Comparison of ENCODE assay signal across 1 cellular context in the genomic region with DNA sequence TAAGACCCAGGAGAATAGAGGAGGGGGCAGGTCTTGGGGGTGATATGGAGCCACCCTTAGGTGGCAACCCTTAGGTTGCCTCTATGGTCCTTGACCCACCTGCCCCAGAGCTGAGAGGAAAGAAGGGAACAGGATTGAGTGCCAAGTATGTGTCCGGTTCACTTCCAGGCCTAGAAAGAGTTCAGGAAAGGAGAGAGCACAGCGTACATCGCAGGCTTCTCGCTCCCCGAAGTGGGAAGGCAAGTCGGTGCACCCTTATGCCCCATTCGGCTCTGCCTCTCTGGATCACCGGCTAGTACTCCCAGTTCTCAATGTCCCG.
TF ChIP-seq lines count a peak whose summit lies in the region.

No MANE protein-coding gene starts in this region.

TF ChIP-seq in HepG2, 621 proteins besides CTCF, POLR2A, EP300 and RAD21 (continues in another document):
- TF ChIP-seq ZSCAN25 (CRISPR knock-in tag; IDR thresholded peaks at IDR 0.05), result no peak
- TF ChIP-seq RXRA (CRISPR knock-in tag; IDR thresholded peaks at IDR 0.05), result no peak
- TF ChIP-seq PCBP1 (IDR thresholded peaks at IDR 0.05; ENCODE audit: borderline replicate concordance, low read depth, low read length), result no peak
- no peak for TF ChIP-seq NBN (conservative IDR thresholded peaks at IDR 0.05)
- no peak for TF ChIP-seq NCOA5 (CRISPR knock-in tag; IDR thresholded peaks at IDR 0.05)
- TF ChIP-seq ZNF788 (CRISPR knock-in tag; IDR thresholded peaks at IDR 0.05; ENCODE audit: borderline replicate concordance), result no peak
- 0 out of 2 replicates have a peak, but pooled peaks have one; percentile 55 for TF ChIP-seq AKAP8 (CRISPR knock-in tag; IDR thresholded peaks at IDR 0.05)
- TF ChIP-seq ATF7 (IDR thresholded peaks at IDR 0.05), result no peak
- no peak for TF ChIP-seq ATF7 (CRISPR knock-in tag; IDR thresholded peaks at IDR 0.05)
- no peak for TF ChIP-seq ZNF607 (CRISPR knock-in tag; IDR thresholded peaks at IDR 0.05; ENCODE audit: borderline replicate concordance)
- TF ChIP-seq TBX2 (CRISPR knock-in tag; IDR thresholded peaks at IDR 0.05; ENCODE audit: borderline replicate concordance), result 0 out of 2 replicates have a peak, but pooled peaks have one; percentile 14
- no peak for TF ChIP-seq MED8 (CRISPR knock-in tag; IDR thresholded peaks at IDR 0.05; ENCODE audit: insufficient replicate concordance)
- no peak for TF ChIP-seq HDAC1 (CRISPR knock-in tag; IDR thresholded peaks at IDR 0.05)
- TF ChIP-seq HCFC1 (IDR thresholded peaks at IDR 0.05; ENCODE audit: low read depth, low read length), result no peak
- no peak for TF ChIP-seq SALL1 (CRISPR knock-in tag; IDR thresholded peaks at IDR 0.05)
- TF ChIP-seq, protein P1, sequence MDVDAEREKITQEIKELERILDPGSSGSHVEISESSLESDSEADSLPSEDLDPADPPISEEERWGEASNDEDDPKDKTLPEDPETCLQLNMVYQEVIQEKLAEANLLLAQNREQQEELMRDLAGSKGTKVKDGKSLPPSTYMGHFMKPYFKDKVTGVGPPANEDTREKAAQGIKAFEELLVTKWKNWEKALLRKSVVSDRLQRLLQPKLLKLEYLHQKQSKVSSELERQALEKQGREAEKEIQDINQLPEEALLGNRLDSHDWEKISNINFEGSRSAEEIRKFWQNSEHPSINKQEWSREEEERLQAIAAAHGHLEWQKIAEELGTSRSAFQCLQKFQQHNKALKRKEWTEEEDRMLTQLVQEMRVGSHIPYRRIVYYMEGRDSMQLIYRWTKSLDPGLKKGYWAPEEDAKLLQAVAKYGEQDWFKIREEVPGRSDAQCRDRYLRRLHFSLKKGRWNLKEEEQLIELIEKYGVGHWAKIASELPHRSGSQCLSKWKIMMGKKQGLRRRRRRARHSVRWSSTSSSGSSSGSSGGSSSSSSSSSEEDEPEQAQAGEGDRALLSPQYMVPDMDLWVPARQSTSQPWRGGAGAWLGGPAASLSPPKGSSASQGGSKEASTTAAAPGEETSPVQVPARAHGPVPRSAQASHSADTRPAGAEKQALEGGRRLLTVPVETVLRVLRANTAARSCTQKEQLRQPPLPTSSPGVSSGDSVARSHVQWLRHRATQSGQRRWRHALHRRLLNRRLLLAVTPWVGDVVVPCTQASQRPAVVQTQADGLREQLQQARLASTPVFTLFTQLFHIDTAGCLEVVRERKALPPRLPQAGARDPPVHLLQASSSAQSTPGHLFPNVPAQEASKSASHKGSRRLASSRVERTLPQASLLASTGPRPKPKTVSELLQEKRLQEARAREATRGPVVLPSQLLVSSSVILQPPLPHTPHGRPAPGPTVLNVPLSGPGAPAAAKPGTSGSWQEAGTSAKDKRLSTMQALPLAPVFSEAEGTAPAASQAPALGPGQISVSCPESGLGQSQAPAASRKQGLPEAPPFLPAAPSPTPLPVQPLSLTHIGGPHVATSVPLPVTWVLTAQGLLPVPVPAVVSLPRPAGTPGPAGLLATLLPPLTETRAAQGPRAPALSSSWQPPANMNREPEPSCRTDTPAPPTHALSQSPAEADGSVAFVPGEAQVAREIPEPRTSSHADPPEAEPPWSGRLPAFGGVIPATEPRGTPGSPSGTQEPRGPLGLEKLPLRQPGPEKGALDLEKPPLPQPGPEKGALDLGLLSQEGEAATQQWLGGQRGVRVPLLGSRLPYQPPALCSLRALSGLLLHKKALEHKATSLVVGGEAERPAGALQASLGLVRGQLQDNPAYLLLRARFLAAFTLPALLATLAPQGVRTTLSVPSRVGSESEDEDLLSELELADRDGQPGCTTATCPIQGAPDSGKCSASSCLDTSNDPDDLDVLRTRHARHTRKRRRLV (CRISPR knock-in tag; IDR thresholded peaks at IDR 0.05), result no peak
- no peak for TF ChIP-seq RFXAP (CRISPR knock-in tag; IDR thresholded peaks at IDR 0.05; ENCODE audit: borderline replicate concordance)
- no peak for TF ChIP-seq ZNF883 (CRISPR knock-in tag; IDR thresholded peaks at IDR 0.05; ENCODE audit: not compliant biosample characterization)
- TF ChIP-seq ZNF605 (CRISPR knock-in tag; IDR thresholded peaks at IDR 0.05), result peak; percentile 7; the same call in 1 of the 2 replicates
- no peak for TF ChIP-seq ZNF703 (CRISPR knock-in tag; IDR thresholded peaks at IDR 0.05; ENCODE audit: borderline replicate concordance)
- TF ChIP-seq, protein P2, sequence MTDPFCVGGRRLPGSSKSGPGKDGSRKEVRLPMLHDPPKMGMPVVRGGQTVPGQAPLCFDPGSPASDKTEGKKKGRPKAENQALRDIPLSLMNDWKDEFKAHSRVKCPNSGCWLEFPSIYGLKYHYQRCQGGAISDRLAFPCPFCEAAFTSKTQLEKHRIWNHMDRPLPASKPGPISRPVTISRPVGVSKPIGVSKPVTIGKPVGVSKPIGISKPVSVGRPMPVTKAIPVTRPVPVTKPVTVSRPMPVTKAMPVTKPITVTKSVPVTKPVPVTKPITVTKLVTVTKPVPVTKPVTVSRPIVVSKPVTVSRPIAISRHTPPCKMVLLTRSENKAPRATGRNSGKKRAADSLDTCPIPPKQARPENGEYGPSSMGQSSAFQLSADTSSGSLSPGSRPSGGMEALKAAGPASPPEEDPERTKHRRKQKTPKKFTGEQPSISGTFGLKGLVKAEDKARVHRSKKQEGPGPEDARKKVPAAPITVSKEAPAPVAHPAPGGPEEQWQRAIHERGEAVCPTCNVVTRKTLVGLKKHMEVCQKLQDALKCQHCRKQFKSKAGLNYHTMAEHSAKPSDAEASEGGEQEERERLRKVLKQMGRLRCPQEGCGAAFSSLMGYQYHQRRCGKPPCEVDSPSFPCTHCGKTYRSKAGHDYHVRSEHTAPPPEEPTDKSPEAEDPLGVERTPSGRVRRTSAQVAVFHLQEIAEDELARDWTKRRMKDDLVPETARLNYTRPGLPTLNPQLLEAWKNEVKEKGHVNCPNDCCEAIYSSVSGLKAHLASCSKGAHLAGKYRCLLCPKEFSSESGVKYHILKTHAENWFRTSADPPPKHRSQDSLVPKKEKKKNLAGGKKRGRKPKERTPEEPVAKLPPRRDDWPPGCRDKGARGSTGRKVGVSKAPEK (CRISPR knock-in tag; IDR thresholded peaks at IDR 0.05; ENCODE audit: borderline replicate concordance), result no peak
- TF ChIP-seq ZNF549 (CRISPR knock-in tag; IDR thresholded peaks at IDR 0.05), result no peak
- TF ChIP-seq BHLHE40 (IDR thresholded peaks at IDR 0.05; ENCODE audit: low read length), result no peak
- no peak for TF ChIP-seq ZNF230 (CRISPR knock-in tag; IDR thresholded peaks at IDR 0.05)
- TF ChIP-seq ZIK1 (CRISPR knock-in tag; IDR thresholded peaks at IDR 0.05; ENCODE audit: borderline replicate concordance, low read depth), result no peak
- TF ChIP-seq ZNF207 (IDR thresholded peaks at IDR 0.05; ENCODE audit: borderline replicate concordance), result no peak
- TF ChIP-seq PCBP2 (optimal IDR thresholded peaks at IDR 0.05; ENCODE audit: low read depth, low read length, poor library complexity, severe bottlenecking), result no peak
- no peak for TF ChIP-seq PREB (CRISPR knock-in tag; IDR thresholded peaks at IDR 0.05)
- no peak for TF ChIP-seq ZNF296 (CRISPR knock-in tag; conservative IDR thresholded peaks at IDR 0.05)
- no peak for TF ChIP-seq ZC3H4 (CRISPR knock-in tag; IDR thresholded peaks at IDR 0.05; ENCODE audit: borderline replicate concordance)
- TF ChIP-seq, protein P3, sequence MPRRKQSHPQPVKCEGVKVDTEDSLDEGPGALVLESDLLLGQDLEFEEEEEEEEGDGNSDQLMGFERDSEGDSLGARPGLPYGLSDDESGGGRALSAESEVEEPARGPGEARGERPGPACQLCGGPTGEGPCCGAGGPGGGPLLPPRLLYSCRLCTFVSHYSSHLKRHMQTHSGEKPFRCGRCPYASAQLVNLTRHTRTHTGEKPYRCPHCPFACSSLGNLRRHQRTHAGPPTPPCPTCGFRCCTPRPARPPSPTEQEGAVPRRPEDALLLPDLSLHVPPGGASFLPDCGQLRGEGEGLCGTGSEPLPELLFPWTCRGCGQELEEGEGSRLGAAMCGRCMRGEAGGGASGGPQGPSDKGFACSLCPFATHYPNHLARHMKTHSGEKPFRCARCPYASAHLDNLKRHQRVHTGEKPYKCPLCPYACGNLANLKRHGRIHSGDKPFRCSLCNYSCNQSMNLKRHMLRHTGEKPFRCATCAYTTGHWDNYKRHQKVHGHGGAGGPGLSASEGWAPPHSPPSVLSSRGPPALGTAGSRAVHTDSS (CRISPR knock-in tag; conservative IDR thresholded peaks at IDR 0.05), result no peak
- no peak for TF ChIP-seq ZNF24 (IDR thresholded peaks at IDR 0.05)
- TF ChIP-seq RFX5 (IDR thresholded peaks at IDR 0.05; ENCODE audit: low read depth, low read length), result no peak
- TF ChIP-seq ZNF768 (CRISPR knock-in tag; IDR thresholded peaks at IDR 0.05), result no peak
- TF ChIP-seq DNMT3B (CRISPR knock-in tag; conservative IDR thresholded peaks at IDR 0.05), result no peak
- TF ChIP-seq CEBPG (CRISPR knock-in tag; IDR thresholded peaks at IDR 0.05), result no peak
- no peak for TF ChIP-seq SP2 (CRISPR knock-in tag; IDR thresholded peaks at IDR 0.05)
- no peak for TF ChIP-seq PLRG1 (conservative IDR thresholded peaks at IDR 0.05)
- TF ChIP-seq NCOA2 (CRISPR knock-in tag; IDR thresholded peaks at IDR 0.05), result no peak
- peak; percentile 97 for TF ChIP-seq EZH2 (conservative IDR thresholded peaks at IDR 0.05; ENCODE audit: low read depth, low read length)
- TF ChIP-seq, protein P4, sequence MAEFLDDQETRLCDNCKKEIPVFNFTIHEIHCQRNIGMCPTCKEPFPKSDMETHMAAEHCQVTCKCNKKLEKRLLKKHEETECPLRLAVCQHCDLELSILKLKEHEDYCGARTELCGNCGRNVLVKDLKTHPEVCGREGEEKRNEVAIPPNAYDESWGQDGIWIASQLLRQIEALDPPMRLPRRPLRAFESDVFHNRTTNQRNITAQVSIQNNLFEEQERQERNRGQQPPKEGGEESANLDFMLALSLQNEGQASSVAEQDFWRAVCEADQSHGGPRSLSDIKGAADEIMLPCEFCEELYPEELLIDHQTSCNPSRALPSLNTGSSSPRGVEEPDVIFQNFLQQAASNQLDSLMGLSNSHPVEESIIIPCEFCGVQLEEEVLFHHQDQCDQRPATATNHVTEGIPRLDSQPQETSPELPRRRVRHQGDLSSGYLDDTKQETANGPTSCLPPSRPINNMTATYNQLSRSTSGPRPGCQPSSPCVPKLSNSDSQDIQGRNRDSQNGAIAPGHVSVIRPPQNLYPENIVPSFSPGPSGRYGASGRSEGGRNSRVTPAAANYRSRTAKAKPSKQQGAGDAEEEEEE (CRISPR knock-in tag; IDR thresholded peaks at IDR 0.05; ENCODE audit: borderline replicate concordance), result no peak
- TF ChIP-seq, protein P5, sequence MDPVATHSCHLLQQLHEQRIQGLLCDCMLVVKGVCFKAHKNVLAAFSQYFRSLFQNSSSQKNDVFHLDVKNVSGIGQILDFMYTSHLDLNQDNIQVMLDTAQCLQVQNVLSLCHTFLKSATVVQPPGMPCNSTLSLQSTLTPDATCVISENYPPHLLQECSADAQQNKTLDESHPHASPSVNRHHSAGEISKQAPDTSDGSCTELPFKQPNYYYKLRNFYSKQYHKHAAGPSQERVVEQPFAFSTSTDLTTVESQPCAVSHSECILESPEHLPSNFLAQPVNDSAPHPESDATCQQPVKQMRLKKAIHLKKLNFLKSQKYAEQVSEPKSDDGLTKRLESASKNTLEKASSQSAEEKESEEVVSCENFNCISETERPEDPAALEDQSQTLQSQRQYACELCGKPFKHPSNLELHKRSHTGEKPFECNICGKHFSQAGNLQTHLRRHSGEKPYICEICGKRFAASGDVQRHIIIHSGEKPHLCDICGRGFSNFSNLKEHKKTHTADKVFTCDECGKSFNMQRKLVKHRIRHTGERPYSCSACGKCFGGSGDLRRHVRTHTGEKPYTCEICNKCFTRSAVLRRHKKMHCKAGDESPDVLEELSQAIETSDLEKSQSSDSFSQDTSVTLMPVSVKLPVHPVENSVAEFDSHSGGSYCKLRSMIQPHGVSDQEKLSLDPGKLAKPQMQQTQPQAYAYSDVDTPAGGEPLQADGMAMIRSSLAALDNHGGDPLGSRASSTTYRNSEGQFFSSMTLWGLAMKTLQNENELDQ (CRISPR knock-in tag; IDR thresholded peaks at IDR 0.05; ENCODE audit: borderline replicate concordance), result no peak
- no peak for TF ChIP-seq AHR (CRISPR knock-in tag; IDR thresholded peaks at IDR 0.05)
- TF ChIP-seq ZNF264 (CRISPR knock-in tag; IDR thresholded peaks at IDR 0.05), result 0 out of 2 replicates have a peak, but pooled peaks have one; percentile 4
- no peak for TF ChIP-seq TOE1 (CRISPR knock-in tag; IDR thresholded peaks at IDR 0.05)
- TF ChIP-seq ZNF740 (CRISPR knock-in tag; IDR thresholded peaks at IDR 0.05), result 0 out of 2 replicates have a peak, but pooled peaks have one; percentile 11
- TF ChIP-seq NONO (IDR thresholded peaks at IDR 0.05), result no peak
- no peak for TF ChIP-seq NONO (CRISPR knock-in tag; conservative IDR thresholded peaks at IDR 0.05)
- TF ChIP-seq TBP (CRISPR knock-in tag; IDR thresholded peaks at IDR 0.05), result no peak
- no peak for TF ChIP-seq ELF3 (CRISPR knock-in tag; IDR thresholded peaks at IDR 0.05)
- no peak for TF ChIP-seq KDM3A (CRISPR knock-in tag; IDR thresholded peaks at IDR 0.05; ENCODE audit: low read depth)
- TF ChIP-seq ZNF790 (CRISPR knock-in tag; IDR thresholded peaks at IDR 0.05; ENCODE audit: borderline replicate concordance), result no peak
- TF ChIP-seq ZNF737 (CRISPR knock-in tag; IDR thresholded peaks at IDR 0.05; ENCODE audit: borderline replicate concordance), result 0 out of 2 replicates have a peak, but pooled peaks have one; percentile 44
- no peak for TF ChIP-seq SMC3 (IDR thresholded peaks at IDR 0.05; ENCODE audit: low read length)
- no peak for TF ChIP-seq ARHGAP35 (CRISPR knock-in tag; IDR thresholded peaks at IDR 0.05; ENCODE audit: borderline replicate concordance)
- no peak for TF ChIP-seq SNRNP70 (IDR thresholded peaks at IDR 0.05; ENCODE audit: low read depth, low read length)
- TF ChIP-seq, protein P6, sequence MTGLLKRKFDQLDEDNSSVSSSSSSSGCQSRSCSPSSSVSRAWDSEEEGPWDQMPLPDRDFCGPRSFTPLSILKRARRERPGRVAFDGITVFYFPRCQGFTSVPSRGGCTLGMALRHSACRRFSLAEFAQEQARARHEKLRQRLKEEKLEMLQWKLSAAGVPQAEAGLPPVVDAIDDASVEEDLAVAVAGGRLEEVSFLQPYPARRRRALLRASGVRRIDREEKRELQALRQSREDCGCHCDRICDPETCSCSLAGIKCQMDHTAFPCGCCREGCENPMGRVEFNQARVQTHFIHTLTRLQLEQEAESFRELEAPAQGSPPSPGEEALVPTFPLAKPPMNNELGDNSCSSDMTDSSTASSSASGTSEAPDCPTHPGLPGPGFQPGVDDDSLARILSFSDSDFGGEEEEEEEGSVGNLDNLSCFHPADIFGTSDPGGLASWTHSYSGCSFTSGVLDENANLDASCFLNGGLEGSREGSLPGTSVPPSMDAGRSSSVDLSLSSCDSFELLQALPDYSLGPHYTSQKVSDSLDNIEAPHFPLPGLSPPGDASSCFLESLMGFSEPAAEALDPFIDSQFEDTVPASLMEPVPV (CRISPR knock-in tag; IDR thresholded peaks at IDR 0.05), result no peak
- TF ChIP-seq GATAD1 (CRISPR knock-in tag; IDR thresholded peaks at IDR 0.05), result no peak
- no peak for TF ChIP-seq JUN (CRISPR knock-in tag; IDR thresholded peaks at IDR 0.05)
